Comparison of ENCODE assay signal across 2 cellular contexts in the genomic region with DNA sequence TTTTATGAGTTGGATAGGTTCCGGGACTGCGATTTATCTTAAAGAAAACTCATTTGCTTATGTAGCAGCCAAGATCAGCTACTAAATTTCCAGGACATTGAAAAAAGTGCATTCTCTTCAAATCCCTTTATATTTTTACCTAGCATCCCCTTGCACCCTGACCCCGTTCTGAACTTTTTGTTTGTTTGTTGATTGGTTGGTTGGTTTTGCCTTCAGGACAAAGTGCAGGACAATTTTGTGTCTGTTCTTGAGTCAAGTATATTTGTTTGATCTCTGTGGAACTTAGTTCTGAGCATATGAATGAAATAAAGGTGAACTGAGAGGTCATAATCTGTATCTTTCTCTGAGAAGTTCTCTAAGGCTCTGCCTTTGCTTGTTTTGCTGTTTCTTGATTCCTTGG.
TF ChIP-seq lines count a peak whose summit lies in the region.

No MANE protein-coding gene starts in this region.

TF ChIP-seq in H1, 55 proteins besides CTCF, POLR2A, EP300 and RAD21 (continues in another document):
- TF ChIP-seq ASH2L (IDR thresholded peaks at IDR 0.05; ENCODE audit: low read length) (no peak), KDM4A (IDR thresholded peaks at IDR 0.05; ENCODE audit: low read depth, low read length, severe bottlenecking) (no peak), GABPA (IDR thresholded peaks at IDR 0.05; ENCODE audit: borderline replicate concordance, insufficient read depth, low read length) (no peak), KDM1A (IDR thresholded peaks at IDR 0.05; ENCODE audit: borderline replicate concordance, low read length) (no peak), CHD1 (IDR thresholded peaks at IDR 0.05; ENCODE audit: low read depth, low read length) (no peak), SIRT6 (IDR thresholded peaks at IDR 0.05; ENCODE audit: low read length) (no peak), TAF7 (optimal IDR thresholded peaks at IDR 0.05; ENCODE audit: borderline replicate concordance, low read depth, low read length) (no peak), SIN3A (conservative IDR thresholded peaks at IDR 0.05 in 1 of 2, IDR thresholded peaks at IDR 0.05 in 1 of 2; ENCODE audit: low read depth in 1 of 2, low read length in 2 of 2) (no peak), TAF1 (IDR thresholded peaks at IDR 0.05; ENCODE audit: low read depth, low read length) (no peak), CBX8 (IDR thresholded peaks at IDR 0.05; ENCODE audit: borderline replicate concordance, low read depth, low read length) (no peak), POLR2AphosphoS5 (IDR thresholded peaks at IDR 0.05; ENCODE audit: low read depth, low read length) (no peak)
- TF ChIP-seq, protein P1, sequence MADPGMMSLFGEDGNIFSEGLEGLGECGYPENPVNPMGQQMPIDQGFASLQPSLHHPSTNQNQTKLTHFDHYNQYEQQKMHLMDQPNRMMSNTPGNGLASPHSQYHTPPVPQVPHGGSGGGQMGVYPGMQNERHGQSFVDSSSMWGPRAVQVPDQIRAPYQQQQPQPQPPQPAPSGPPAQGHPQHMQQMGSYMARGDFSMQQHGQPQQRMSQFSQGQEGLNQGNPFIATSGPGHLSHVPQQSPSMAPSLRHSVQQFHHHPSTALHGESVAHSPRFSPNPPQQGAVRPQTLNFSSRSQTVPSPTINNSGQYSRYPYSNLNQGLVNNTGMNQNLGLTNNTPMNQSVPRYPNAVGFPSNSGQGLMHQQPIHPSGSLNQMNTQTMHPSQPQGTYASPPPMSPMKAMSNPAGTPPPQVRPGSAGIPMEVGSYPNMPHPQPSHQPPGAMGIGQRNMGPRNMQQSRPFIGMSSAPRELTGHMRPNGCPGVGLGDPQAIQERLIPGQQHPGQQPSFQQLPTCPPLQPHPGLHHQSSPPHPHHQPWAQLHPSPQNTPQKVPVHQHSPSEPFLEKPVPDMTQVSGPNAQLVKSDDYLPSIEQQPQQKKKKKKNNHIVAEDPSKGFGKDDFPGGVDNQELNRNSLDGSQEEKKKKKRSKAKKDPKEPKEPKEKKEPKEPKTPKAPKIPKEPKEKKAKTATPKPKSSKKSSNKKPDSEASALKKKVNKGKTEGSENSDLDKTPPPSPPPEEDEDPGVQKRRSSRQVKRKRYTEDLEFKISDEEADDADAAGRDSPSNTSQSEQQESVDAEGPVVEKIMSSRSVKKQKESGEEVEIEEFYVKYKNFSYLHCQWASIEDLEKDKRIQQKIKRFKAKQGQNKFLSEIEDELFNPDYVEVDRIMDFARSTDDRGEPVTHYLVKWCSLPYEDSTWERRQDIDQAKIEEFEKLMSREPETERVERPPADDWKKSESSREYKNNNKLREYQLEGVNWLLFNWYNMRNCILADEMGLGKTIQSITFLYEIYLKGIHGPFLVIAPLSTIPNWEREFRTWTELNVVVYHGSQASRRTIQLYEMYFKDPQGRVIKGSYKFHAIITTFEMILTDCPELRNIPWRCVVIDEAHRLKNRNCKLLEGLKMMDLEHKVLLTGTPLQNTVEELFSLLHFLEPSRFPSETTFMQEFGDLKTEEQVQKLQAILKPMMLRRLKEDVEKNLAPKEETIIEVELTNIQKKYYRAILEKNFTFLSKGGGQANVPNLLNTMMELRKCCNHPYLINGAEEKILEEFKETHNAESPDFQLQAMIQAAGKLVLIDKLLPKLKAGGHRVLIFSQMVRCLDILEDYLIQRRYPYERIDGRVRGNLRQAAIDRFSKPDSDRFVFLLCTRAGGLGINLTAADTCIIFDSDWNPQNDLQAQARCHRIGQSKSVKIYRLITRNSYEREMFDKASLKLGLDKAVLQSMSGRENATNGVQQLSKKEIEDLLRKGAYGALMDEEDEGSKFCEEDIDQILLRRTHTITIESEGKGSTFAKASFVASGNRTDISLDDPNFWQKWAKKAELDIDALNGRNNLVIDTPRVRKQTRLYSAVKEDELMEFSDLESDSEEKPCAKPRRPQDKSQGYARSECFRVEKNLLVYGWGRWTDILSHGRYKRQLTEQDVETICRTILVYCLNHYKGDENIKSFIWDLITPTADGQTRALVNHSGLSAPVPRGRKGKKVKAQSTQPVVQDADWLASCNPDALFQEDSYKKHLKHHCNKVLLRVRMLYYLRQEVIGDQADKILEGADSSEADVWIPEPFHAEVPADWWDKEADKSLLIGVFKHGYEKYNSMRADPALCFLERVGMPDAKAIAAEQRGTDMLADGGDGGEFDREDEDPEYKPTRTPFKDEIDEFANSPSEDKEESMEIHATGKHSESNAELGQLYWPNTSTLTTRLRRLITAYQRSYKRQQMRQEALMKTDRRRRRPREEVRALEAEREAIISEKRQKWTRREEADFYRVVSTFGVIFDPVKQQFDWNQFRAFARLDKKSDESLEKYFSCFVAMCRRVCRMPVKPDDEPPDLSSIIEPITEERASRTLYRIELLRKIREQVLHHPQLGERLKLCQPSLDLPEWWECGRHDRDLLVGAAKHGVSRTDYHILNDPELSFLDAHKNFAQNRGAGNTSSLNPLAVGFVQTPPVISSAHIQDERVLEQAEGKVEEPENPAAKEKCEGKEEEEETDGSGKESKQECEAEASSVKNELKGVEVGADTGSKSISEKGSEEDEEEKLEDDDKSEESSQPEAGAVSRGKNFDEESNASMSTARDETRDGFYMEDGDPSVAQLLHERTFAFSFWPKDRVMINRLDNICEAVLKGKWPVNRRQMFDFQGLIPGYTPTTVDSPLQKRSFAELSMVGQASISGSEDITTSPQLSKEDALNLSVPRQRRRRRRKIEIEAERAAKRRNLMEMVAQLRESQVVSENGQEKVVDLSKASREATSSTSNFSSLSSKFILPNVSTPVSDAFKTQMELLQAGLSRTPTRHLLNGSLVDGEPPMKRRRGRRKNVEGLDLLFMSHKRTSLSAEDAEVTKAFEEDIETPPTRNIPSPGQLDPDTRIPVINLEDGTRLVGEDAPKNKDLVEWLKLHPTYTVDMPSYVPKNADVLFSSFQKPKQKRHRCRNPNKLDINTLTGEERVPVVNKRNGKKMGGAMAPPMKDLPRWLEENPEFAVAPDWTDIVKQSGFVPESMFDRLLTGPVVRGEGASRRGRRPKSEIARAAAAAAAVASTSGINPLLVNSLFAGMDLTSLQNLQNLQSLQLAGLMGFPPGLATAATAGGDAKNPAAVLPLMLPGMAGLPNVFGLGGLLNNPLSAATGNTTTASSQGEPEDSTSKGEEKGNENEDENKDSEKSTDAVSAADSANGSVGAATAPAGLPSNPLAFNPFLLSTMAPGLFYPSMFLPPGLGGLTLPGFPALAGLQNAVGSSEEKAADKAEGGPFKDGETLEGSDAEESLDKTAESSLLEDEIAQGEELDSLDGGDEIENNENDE (IDR thresholded peaks at IDR 0.05; ENCODE audit: insufficient replicate concordance, low read length) = no peak
- TF ChIP-seq, protein P2, sequence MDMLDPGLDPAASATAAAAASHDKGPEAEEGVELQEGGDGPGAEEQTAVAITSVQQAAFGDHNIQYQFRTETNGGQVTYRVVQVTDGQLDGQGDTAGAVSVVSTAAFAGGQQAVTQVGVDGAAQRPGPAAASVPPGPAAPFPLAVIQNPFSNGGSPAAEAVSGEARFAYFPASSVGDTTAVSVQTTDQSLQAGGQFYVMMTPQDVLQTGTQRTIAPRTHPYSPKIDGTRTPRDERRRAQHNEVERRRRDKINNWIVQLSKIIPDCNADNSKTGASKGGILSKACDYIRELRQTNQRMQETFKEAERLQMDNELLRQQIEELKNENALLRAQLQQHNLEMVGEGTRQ (IDR thresholded peaks at IDR 0.05; ENCODE audit: low read length) = no peak

TF ChIP-seq in liver, 16 proteins besides CTCF, POLR2A, EP300 and RAD21:
- TF ChIP-seq HNF4G (IDR thresholded peaks at IDR 0.05) = peak; percentile 44
- peak; percentile 75 to 84 for TF ChIP-seq HNF4A (conservative IDR thresholded peaks at IDR 0.05)
- TF ChIP-seq GABPA (IDR thresholded peaks at IDR 0.05 in 1 of 2, conservative IDR thresholded peaks at IDR 0.05 in 1 of 2) = no peak
- peak; percentile 70 for TF ChIP-seq SP1 (IDR thresholded peaks at IDR 0.05)
- TF ChIP-seq FOXA1 (IDR thresholded peaks at IDR 0.05) = peak; percentile 15
- TF ChIP-seq TAF1 (conservative IDR thresholded peaks at IDR 0.05) = no peak
- TF ChIP-seq RXRA (IDR thresholded peaks at IDR 0.05) = peak; percentile 46 to 65
- TF ChIP-seq, protein P3, sequence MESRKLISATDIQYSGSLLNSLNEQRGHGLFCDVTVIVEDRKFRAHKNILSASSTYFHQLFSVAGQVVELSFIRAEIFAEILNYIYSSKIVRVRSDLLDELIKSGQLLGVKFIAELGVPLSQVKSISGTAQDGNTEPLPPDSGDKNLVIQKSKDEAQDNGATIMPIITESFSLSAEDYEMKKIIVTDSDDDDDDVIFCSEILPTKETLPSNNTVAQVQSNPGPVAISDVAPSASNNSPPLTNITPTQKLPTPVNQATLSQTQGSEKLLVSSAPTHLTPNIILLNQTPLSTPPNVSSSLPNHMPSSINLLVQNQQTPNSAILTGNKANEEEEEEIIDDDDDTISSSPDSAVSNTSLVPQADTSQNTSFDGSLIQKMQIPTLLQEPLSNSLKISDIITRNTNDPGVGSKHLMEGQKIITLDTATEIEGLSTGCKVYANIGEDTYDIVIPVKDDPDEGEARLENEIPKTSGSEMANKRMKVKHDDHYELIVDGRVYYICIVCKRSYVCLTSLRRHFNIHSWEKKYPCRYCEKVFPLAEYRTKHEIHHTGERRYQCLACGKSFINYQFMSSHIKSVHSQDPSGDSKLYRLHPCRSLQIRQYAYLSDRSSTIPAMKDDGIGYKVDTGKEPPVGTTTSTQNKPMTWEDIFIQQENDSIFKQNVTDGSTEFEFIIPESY (IDR thresholded peaks at IDR 0.05) = no peak
